13 cellular contexts compared by ENCODE assay signal in genomic region chr14:89352976-89353817, GRCh38.
DNase-seq lines count a peak whose midpoint lies in the region; ATAC-seq, FAIRE-seq and TF ChIP-seq lines count a peak whose summit lies in the region.
"Had no signal": no experiment of that assay in that cellular context is flagged by ENCODE, and none has a peak within 500 bp of the region (broad histone marks: within the 10 kb centered on the region; RNA-seq: fewer than 3 reads in every experiment).

No MANE protein-coding gene starts in this region.

- H3K27me3 Mint-ChIP-seq in CD14-positive monocyte (ENCODE audit: low read depth in 3 of 3) = no peaks in the 10 kb centered on the region
- H3K27me3 Mint-ChIP-seq in activated naive CD8-positive, alpha-beta T cell treated with anti-CD3 and anti-CD28 coated beads, Interleukin-2, amount 10 ng/mL, durations not matched to agents 7 days and 5 days = no peaks in the 10 kb centered on the region
- H3K27me3 Mint-ChIP-seq in naive B cell = no peaks in the 10 kb centered on the region

- peaks cover 50% of the 10 kb centered on the region for H3K4me1 Mint-ChIP-seq in CD14-positive monocyte
- peaks cover 42% of the 10 kb centered on the region for H3K4me1 Mint-ChIP-seq in activated naive CD8-positive, alpha-beta T cell treated with anti-CD3 and anti-CD28 coated beads, Interleukin-2, amount 10 ng/mL, durations not matched to agents 7 days and 5 days
- H3K4me1 Mint-ChIP-seq in naive B cell = peaks cover 55 to 90% (median 79%) of the 10 kb centered on the region in 3 donors

- DNase-seq in CD14-positive monocyte (ENCODE audit: low spot score) (no peak), GM19239 (ENCODE audit: insufficient read length, low spot score) (no peak), naive B cell (no peak), GM12891 (ENCODE audit: insufficient read length, low spot score) (no peak)
- DNase-seq in activated naive CD8-positive, alpha-beta T cell treated with anti-CD3 and anti-CD28 coated beads, Interleukin-2, amount 10 ng/mL, durations not matched to agents 7 days and 5 days = no peak
- no peak for DNase-seq in stimulated activated CD4-positive, alpha-beta T cell treated with anti-CD3 and anti-CD28 coated beads, Interleukin-4, amount 100 ng/mL, for 4 hours
- DNase-seq: activated CD8-positive, alpha-beta memory T cell treated with anti-CD3 and anti-CD28 coated beads, Interleukin-2, amount 50 U/mL, for 4 hours; Calu3; MG63; NCI-H446; stimulated activated CD4-positive, alpha-beta T cell treated with anti-CD3 and anti-CD28 coated beads, Interleukin-4, amount 100 ng/mL, for 24 hours; T1000 had no signal

- POLR2A ChIA-PET in activated naive CD8-positive, alpha-beta T cell treated with anti-CD3 and anti-CD28 coated beads, Interleukin-2, amount 10 ng/mL, durations not matched to agents 7 days and 5 days (lab: Charles Lee) = interaction anchor here (0.8 kb wide), 1 partner anchor 15 kb away, joined by 3 read pairs; no protein-coding TSS in a partner anchor

- H3K9me3 Mint-ChIP-seq in CD14-positive monocyte = no peaks in the 10 kb centered on the region
- peaks cover 2% of the 10 kb centered on the region for H3K9me3 Mint-ChIP-seq in activated naive CD8-positive, alpha-beta T cell treated with anti-CD3 and anti-CD28 coated beads, Interleukin-2, amount 10 ng/mL, durations not matched to agents 7 days and 5 days
- no peaks in the 10 kb centered on the region for H3K9me3 Mint-ChIP-seq in naive B cell

- H3K36me3 Mint-ChIP-seq in CD14-positive monocyte (peaks cover 21 to 31% of the 10 kb centered on the region in 2 donors), naive B cell (peaks cover 12 to 19% of the 10 kb centered on the region in 2 donors)
- peaks cover 34% of the 10 kb centered on the region for H3K36me3 Mint-ChIP-seq in activated naive CD8-positive, alpha-beta T cell treated with anti-CD3 and anti-CD28 coated beads, Interleukin-2, amount 10 ng/mL, durations not matched to agents 7 days and 5 days

- TF ChIP-seq CTCF in CD14-positive monocyte (IDR thresholded peaks at IDR 0.05) = no peak

- ATAC-seq in activated naive CD8-positive, alpha-beta T cell treated with anti-CD3 and anti-CD28 coated beads, Interleukin-2, amount 10 ng/mL, durations not matched to agents 7 days and 5 days (ENCODE audit: low read depth) = no peak
- ATAC-seq in naive B cell (ENCODE audit: low read depth in 2 of 2) (peak in 1 of 2 donors; percentile 29), HG03108 (IDR thresholded peaks at IDR 0.05; ENCODE audit: unreplicated experiment) (no peak)

- TF ChIP-seq POLR2A in GM12891 (IDR thresholded peaks at IDR 0.05; ENCODE audit: low read depth, low read length) = no peak

- intact Hi-C loops in CD14-positive monocyte (cut with micrococcal nuclease) = no loop called here

- FAIRE-seq in GM19239 (lab: Jason Lieb, UNC) (peak; percentile 55), GM12891 (lab: Jason Lieb, UNC) (no peak)

- H3K4me3 Mint-ChIP-seq in CD14-positive monocyte (no peak overlapping the region), naive B cell (peak overlapping the region in 6 of 8 donors; percentile 10 to 78 (median 54))
- H3K4me3 Mint-ChIP-seq in activated naive CD8-positive, alpha-beta T cell treated with anti-CD3 and anti-CD28 coated beads, Interleukin-2, amount 10 ng/mL, durations not matched to agents 7 days and 5 days = no peak overlapping the region

- H3K27ac Mint-ChIP-seq in CD14-positive monocyte (peak overlapping the region in 5 of 7 donors; percentile 14 to 60 (median 44)), naive B cell (peak overlapping the region; percentile 61 to 97 (median 90))
- H3K27ac Mint-ChIP-seq in activated naive CD8-positive, alpha-beta T cell treated with anti-CD3 and anti-CD28 coated beads, Interleukin-2, amount 10 ng/mL, durations not matched to agents 7 days and 5 days = peak overlapping the region; percentile 96

TF ChIP-seq in GM12891, 5 proteins besides CTCF, POLR2A, EP300 and RAD21:
- TF ChIP-seq SPI1 (IDR thresholded peaks at IDR 0.05; ENCODE audit: low read depth, low read length) (no peak), PAX5 (IDR thresholded peaks at IDR 0.05; ENCODE audit: insufficient read depth, low read length, severe bottlenecking) (no peak), TAF1 (IDR thresholded peaks at IDR 0.05; ENCODE audit: low read depth, low read length) (no peak), POLR2AphosphoS5 (IDR thresholded peaks at IDR 0.05; ENCODE audit: low read depth, low read length) (no peak), POU2F2 (IDR thresholded peaks at IDR 0.05; ENCODE audit: low read depth, low read length) (no peak)

Comparison
In these comparisons a context has a peak if more than half of its experiments do, and no peak if none do; other contexts are left out.
1. H3K27ac Mint-ChIP-seq: peak in every context shown above with its lines; median percentile 96 in activated naive CD8-positive, alpha-beta T cell treated with anti-CD3 and anti-CD28 coated beads, Interleukin-2, amount 10 ng/mL, durations not matched to agents 7 days and 5 days; 90 in naive B cell; 44 in CD14-positive monocyte.
2. H3K4me3 Mint-ChIP-seq: peak in naive B cell (6 of 8); none in CD14-positive monocyte (0 of 2) and activated naive CD8-positive, alpha-beta T cell treated with anti-CD3 and anti-CD28 coated beads, Interleukin-2, amount 10 ng/mL, durations not matched to agents 7 days and 5 days (single experiment).